Comparison of ENCODE assay signal across 9 cellular contexts in genomic region chr4:108849611-108850406, GRCh38.
DNase-seq lines count a peak whose midpoint lies in the region; ATAC-seq and TF ChIP-seq lines count a peak whose summit lies in the region.
"Had no signal": no experiment of that assay in that cellular context is flagged by ENCODE, and none has a peak within 500 bp of the region (broad histone marks: within the 10 kb centered on the region; RNA-seq: fewer than 3 reads in every experiment).

No MANE protein-coding gene starts in this region.

- peak; percentile 23 for DNase-seq in activated CD4-positive, alpha-beta T cell treated with anti-CD3 and anti-CD28 coated beads for 48 hours
- DNase-seq in activated CD4-positive, alpha-beta T cell treated with anti-CD3 and anti-CD28 coated beads, Interleukin-2, amount 50 U/mL, for 1 hour: no peak
- peak in 7 of 34 experiments; percentile 2 to 26 (median 6) for DNase-seq in T-cell
- peak in 3 of 9 donors; percentile 13 to 35 (median 24) for DNase-seq in naive thymus-derived CD4-positive, alpha-beta T cell
- DNase-seq in tibial artery: no peak
- DNase-seq in AML-193 (lab: John Stamatoyannopoulos, UW): no peak
- DNase-seq in SIG-M5 (lab: John Stamatoyannopoulos, UW): no peak

- no peaks in the 10 kb centered on the region for H3K36me3 Mint-ChIP-seq in T-cell
- peaks cover 0 to 19% (median 0%) of the 10 kb centered on the region in 5 donors for H3K36me3 Mint-ChIP-seq in naive thymus-derived CD4-positive, alpha-beta T cell

- intact Hi-C loops in naive thymus-derived CD4-positive, alpha-beta T cell (cut with micrococcal nuclease): loop anchor here in 1 of 2 donors (5.0 kb wide), 3 partner anchors 32 to 122 kb away; no protein-coding TSS in a partner anchor
- intact Hi-C loops in tibial artery (cut with DNase I; ENCODE audit: low total_unique reads): no loop called here

- CTCF ChIA-PET in T-cell (lab: Charles Lee): interaction anchor here in 1 of 2 donors (0.6 kb wide), 1 partner anchor 356 kb away, joined by 5 read pairs; no protein-coding TSS in a partner anchor
- CTCF ChIA-PET in naive thymus-derived CD4-positive, alpha-beta T cell (lab: Charles Lee): no interaction called here

- no peaks in the 10 kb centered on the region for H3K9me3 Mint-ChIP-seq in T-cell
- peaks cover 0 to 4% (median 0%) of the 10 kb centered on the region in 11 donors for H3K9me3 Mint-ChIP-seq in naive thymus-derived CD4-positive, alpha-beta T cell

- H3K4me1 ChIP-seq in naive thymus-derived CD4-positive, alpha-beta T cell (ENCODE audit: control insufficient read depth in 2 of 2, insufficient read depth in 2 of 2, low read length in 2 of 2): peaks cover 0 to 13% of the 10 kb centered on the region in 2 donors
- H3K4me1 ChIP-seq in tibial artery: no peaks in the 10 kb centered on the region

- peak overlapping the region in 1 of 3 donors; percentile 27 for H3K4me3 Mint-ChIP-seq in T-cell
- peak overlapping the region in 7 of 10 donors; percentile 12 to 54 (median 45) for H3K4me3 Mint-ChIP-seq in naive thymus-derived CD4-positive, alpha-beta T cell

- ATAC-seq in HG03060 (IDR thresholded peaks at IDR 0.05; ENCODE audit: low read depth, unreplicated experiment) (peak; percentile 75), T-cell (replicated peaks in 1 of 4) (peak in 3 of 4 experiments; percentile 23 to 56 (median 45))
- no peak for ATAC-seq in naive thymus-derived CD4-positive, alpha-beta T cell

- no peak for TF ChIP-seq CTCF in tibial artery (IDR thresholded peaks at IDR 0.05)

- H3K9me3 ChIP-seq in naive thymus-derived CD4-positive, alpha-beta T cell (ENCODE audit: control insufficient read depth in 2 of 3, low read length in 3 of 3): no peaks in the 10 kb centered on the region
- no peaks in the 10 kb centered on the region for H3K9me3 ChIP-seq in tibial artery

- no peak overlapping the region for H3K4me3 ChIP-seq in naive thymus-derived CD4-positive, alpha-beta T cell (ENCODE audit: low read length)
- H3K4me3 ChIP-seq in tibial artery: no peak overlapping the region

- peaks cover 0 to 5% of the 10 kb centered on the region in 2 donors for H3K27me3 Mint-ChIP-seq in T-cell
- peaks cover 0 to 5% (median 4%) of the 10 kb centered on the region in 5 donors for H3K27me3 Mint-ChIP-seq in naive thymus-derived CD4-positive, alpha-beta T cell

- no peaks in the 10 kb centered on the region for H3K27me3 ChIP-seq in naive thymus-derived CD4-positive, alpha-beta T cell (ENCODE audit: control insufficient read depth in 2 of 2, insufficient read depth in 2 of 2, low read length in 2 of 2)
- H3K27me3 ChIP-seq in tibial artery: no peaks in the 10 kb centered on the region

- peaks cover 18 to 34% (median 32%) of the 10 kb centered on the region in 3 donors for H3K4me1 Mint-ChIP-seq in T-cell
- H3K4me1 Mint-ChIP-seq in naive thymus-derived CD4-positive, alpha-beta T cell: peaks cover 2 to 41% (median 27%) of the 10 kb centered on the region in 7 donors

- H3K36me3 ChIP-seq in naive thymus-derived CD4-positive, alpha-beta T cell (ENCODE audit: control insufficient read depth in 2 of 3, insufficient read depth in 3 of 3, low read length in 3 of 3): no peaks in the 10 kb centered on the region
- no peaks in the 10 kb centered on the region for H3K36me3 ChIP-seq in tibial artery

- POLR2A ChIA-PET in T-cell (lab: Charles Lee): interaction anchor here in 1 of 2 donors (0.6 kb wide), 1 partner anchor 8 kb away, joined by 4 read pairs; no protein-coding TSS in a partner anchor
- POLR2A ChIA-PET in naive thymus-derived CD4-positive, alpha-beta T cell (lab: Charles Lee): interaction anchor here (0.6 kb wide), 1 partner anchor 222 kb away, joined by 3 read pairs; no protein-coding TSS in a partner anchor

- peak overlapping the region; percentile 49 to 56 for H3K27ac Mint-ChIP-seq in T-cell
- peak overlapping the region in 6 of 9 donors; percentile 4 to 75 (median 28) for H3K27ac Mint-ChIP-seq in naive thymus-derived CD4-positive, alpha-beta T cell

- peak overlapping the region; percentile 29 for H3K27ac ChIP-seq in naive thymus-derived CD4-positive, alpha-beta T cell (ENCODE audit: low read depth, low read length)
- no peak overlapping the region for H3K27ac ChIP-seq in tibial artery
- H3K27ac ChIP-seq: C4-2B had no signal
